Comparison of ENCODE assay signal across 10 cellular contexts in genomic region chr1:94160811-94161210, GRCh38. TPM values are rescaled to one million over a fixed set of nuclear protein-coding genes. Genes with fewer than 3 reads are reported as not detected.
DNase-seq lines count a peak whose midpoint lies in the region; ATAC-seq, FAIRE-seq and TF ChIP-seq lines count a peak whose summit lies in the region.
"Had no signal": no experiment of that assay in that cellular context is flagged by ENCODE, and none has a peak within 500 bp of the region (broad histone marks: within the 10 kb centered on the region; RNA-seq: fewer than 3 reads in every experiment).

No MANE protein-coding gene starts in this region.

- H3K4me3 Mint-ChIP-seq in endothelial cell (ENCODE audit: unreplicated experiment): no peak overlapping the region
- H3K4me3 Mint-ChIP-seq: neural crest cell had no signal

- intact Hi-C loops in gastrocnemius medialis (cut with DNase I; ENCODE audit: low total_unique reads) (no loop called here), lower lobe of right lung (cut with DNase I) (no loop called here)

- no peak overlapping the region for H3K27ac Mint-ChIP-seq in endothelial cell (ENCODE audit: unreplicated experiment)

- H3K4me3 ChIP-seq in gastrocnemius medialis (no peak overlapping the region), lower lobe of right lung (no peak overlapping the region)
- H3K4me3 ChIP-seq: gastroesophageal sphincter had no signal

- peaks cover 40% of the 10 kb centered on the region for H3K27me3 Mint-ChIP-seq in endothelial cell (ENCODE audit: unreplicated experiment)

- H3K36me3 Mint-ChIP-seq in endothelial cell (ENCODE audit: low read depth, unreplicated experiment): peaks cover 10% of the 10 kb centered on the region

- peak; percentile 23 for DNase-seq in H54 (ENCODE audit: insufficient read length, low spot score)
- DNase-seq in T1000 (lab: John Stamatoyannopoulos, UW): peak; percentile 11
- DNase-seq in glomerular endothelial cell (ENCODE audit: extremely low read depth, low read depth, low spot score): peak; percentile 66
- no peak for DNase-seq in gastrocnemius medialis
- no peak for DNase-seq in lower lobe of right lung
- DNase-seq in endothelial cell (ENCODE audit: low spot score): no peak
- DNase-seq: activated gamma-delta T cell treated with Interleukin-2 at 50 U/mL for 16 hours had no signal

- H3K27me3 ChIP-seq in gastrocnemius medialis: no peaks in the 10 kb centered on the region
- no peaks in the 10 kb centered on the region for H3K27me3 ChIP-seq in lower lobe of right lung (ENCODE audit: low read depth)
- H3K27me3 ChIP-seq: gastroesophageal sphincter had no signal

- H3K27ac ChIP-seq in gastrocnemius medialis: no peak overlapping the region
- H3K27ac ChIP-seq in lower lobe of right lung: no peak overlapping the region

- peaks cover 9% of the 10 kb centered on the region for H3K4me1 Mint-ChIP-seq in endothelial cell (ENCODE audit: unreplicated experiment)
- H3K4me1 Mint-ChIP-seq: neural crest cell had no signal

- H3K9me3 Mint-ChIP-seq in endothelial cell (ENCODE audit: unreplicated experiment): no peaks in the 10 kb centered on the region

- TF ChIP-seq POLR2A in H54 (IDR thresholded peaks at IDR 0.05; ENCODE audit: low read depth, low read length): no peak
- TF ChIP-seq POLR2A in gastrocnemius medialis (IDR thresholded peaks at IDR 0.05): no peak

- H3K9me3 ChIP-seq in gastrocnemius medialis (no peaks in the 10 kb centered on the region), lower lobe of right lung (peaks cover under 1% of the 10 kb centered on the region)

- ATAC-seq in gastrocnemius medialis: peak; percentile 70 to 73
- no peak for ATAC-seq in lower lobe of right lung
- no peak for ATAC-seq in GM18909 (IDR thresholded peaks at IDR 0.05; ENCODE audit: poor library complexity, unreplicated experiment)
- ATAC-seq: gastroesophageal sphincter had no signal

- TF ChIP-seq CTCF in gastrocnemius medialis (IDR thresholded peaks at IDR 0.05 in 4 of 5, conservative IDR thresholded peaks at IDR 0.05 in 1 of 5) (no peak), lower lobe of right lung (IDR thresholded peaks at IDR 0.05) (no peak), endothelial cell (IDR thresholded peaks at IDR 0.05; ENCODE audit: unreplicated experiment) (no peak)

- peak; percentile 70 for FAIRE-seq in H54 (lab: Jason Lieb, UNC)

- in situ Hi-C loops in gastrocnemius medialis (cut with MboI; ENCODE audit: low sequenced_read_pairs in 4 of 4): no loop called here

- H3K36me3 ChIP-seq in gastrocnemius medialis (no peaks in the 10 kb centered on the region), lower lobe of right lung (no peaks in the 10 kb centered on the region)
- H3K36me3 ChIP-seq: gastroesophageal sphincter had no signal

- H3K4me1 ChIP-seq in gastrocnemius medialis: peaks cover 6 to 12% of the 10 kb centered on the region in 2 donors
- H3K4me1 ChIP-seq in lower lobe of right lung: no peaks in the 10 kb centered on the region

RNA-seq across cellular contexts. Expression of gene ABCA4, which starts 39.9 kb away (rescaled TPM):
- 1.5 and 7.0 TPM in 2 replicates for total RNA-seq in glomerular endothelial cell
- total RNA-seq in gastrocnemius medialis: not detected
- total RNA-seq in lower lobe of right lung: 1.9 TPM
- total RNA-seq in endothelial cell (ENCODE audit: unreplicated experiment): 51.7 TPM

Comparison
In these comparisons a context has a peak if more than half of its experiments do, and no peak if none do; other contexts are left out.
1. DNase-seq: peak in H54 (single experiment), T1000 (single experiment) and glomerular endothelial cell (single experiment); none in gastrocnemius medialis (0 of 2), lower lobe of right lung (single experiment) and endothelial cell (single experiment).
2. ATAC-seq: peak in gastrocnemius medialis (2 of 2); none in lower lobe of right lung (0 of 2) and GM18909 (single experiment).